Comparison of ENCODE assay signal across 1 cellular context in genomic region chr6:34676140-34676539, GRCh38.
TF ChIP-seq lines count a peak whose summit lies in the region.

No MANE protein-coding gene starts in this region.

TF ChIP-seq in HepG2, 621 proteins besides CTCF, POLR2A, EP300 and RAD21:
- TF ChIP-seq ZNF121 (CRISPR knock-in tag; IDR thresholded peaks at IDR 0.05) (peak; percentile 93), ZNF816 (CRISPR knock-in tag; IDR thresholded peaks at IDR 0.05; ENCODE audit: borderline replicate concordance) (no peak), ZNF770 (CRISPR knock-in tag; IDR thresholded peaks at IDR 0.05) (peak; percentile 84)
